Comparison of ENCODE assay signal across 6 cellular contexts in genomic region chr17:8163978-8164814, GRCh38. TPM values are rescaled to one million over a fixed set of nuclear protein-coding genes. Genes with fewer than 3 reads are reported as not detected.
DNase-seq lines count a peak whose midpoint lies in the region; ATAC-seq, FAIRE-seq and TF ChIP-seq lines count a peak whose summit lies in the region.

No MANE protein-coding gene starts in this region.

- no peaks in the 10 kb centered on the region for H3K9me3 Mint-ChIP-seq in stimulated activated naive CD8-positive, alpha-beta T cell treated with anti-CD3 and anti-CD28 coated beads, Interleukin-15, amount 100 ng/mL, for 72 hours

- H3K4me3 ChIP-seq in keratinocyte (ENCODE audit: control insufficient read depth in 2 of 3, extremely low read depth in 1 of 3, insufficient read depth in 2 of 3, low read depth in 1 of 3, low read length in 3 of 3), result peak overlapping the region in 1 of 3 experiments; percentile 5

- peak; percentile 80 for ATAC-seq in stimulated activated naive CD8-positive, alpha-beta T cell treated with anti-CD3 and anti-CD28 coated beads, Interleukin-15, amount 100 ng/mL, for 72 hours

- no peak for FAIRE-seq in keratinocyte (lab: Jason Lieb, UNC)

- H3K9ac ChIP-seq in keratinocyte (ENCODE audit: control insufficient read depth, extremely low read depth, insufficient read depth, low read length), result peak overlapping the region; percentile 78

- TF ChIP-seq CTCF in keratinocyte (optimal IDR thresholded peaks at IDR 0.05 in 1 of 3, IDR thresholded peaks at IDR 0.05 in 1 of 3, conservative IDR thresholded peaks at IDR 0.05 in 1 of 3; ENCODE audit: extremely low read depth in 1 of 3, insufficient read depth in 2 of 3, low read length in 3 of 3), result no peak

- H3K4me3 Mint-ChIP-seq in stimulated activated naive CD8-positive, alpha-beta T cell treated with anti-CD3 and anti-CD28 coated beads, Interleukin-15, amount 100 ng/mL, for 72 hours, result peak overlapping the region; percentile 87 to 96

- peak overlapping the region; percentile 14 for H3K27ac ChIP-seq in keratinocyte (ENCODE audit: control insufficient read depth, insufficient read depth, low read length)

- dilution Hi-C loops in keratinocyte (cut with MboI; ENCODE audit: extremely low pct_ligation_motif_present, low sequenced_read_pairs), result no loop called here

- H4K20me1 ChIP-seq in keratinocyte (ENCODE audit: control insufficient read depth, extremely low read depth, insufficient read depth, low read length), result no peaks in the 10 kb centered on the region

- H3K9me3 ChIP-seq in keratinocyte (ENCODE audit: control insufficient read depth, low read depth, low read length), result no peaks in the 10 kb centered on the region

- H2AFZ ChIP-seq in keratinocyte (ENCODE audit: control insufficient read depth, low read length), result peak overlapping the region; percentile 58

- H3K79me2 ChIP-seq in keratinocyte (ENCODE audit: control insufficient read depth, insufficient read depth, low read length), result peaks cover 18% of the 10 kb centered on the region

- H3K4me1 Mint-ChIP-seq in stimulated activated naive CD8-positive, alpha-beta T cell treated with anti-CD3 and anti-CD28 coated beads, Interleukin-15, amount 100 ng/mL, for 72 hours, result peaks cover 62% of the 10 kb centered on the region

- H3K27me3 Mint-ChIP-seq in stimulated activated naive CD8-positive, alpha-beta T cell treated with anti-CD3 and anti-CD28 coated beads, Interleukin-15, amount 100 ng/mL, for 72 hours, result no peaks in the 10 kb centered on the region

- peaks cover 12 to 22% of the 10 kb centered on the region in 2 experiments for H3K36me3 ChIP-seq in keratinocyte (ENCODE audit: control insufficient read depth in 2 of 2, extremely low read depth in 1 of 2, insufficient read depth in 2 of 2, low read length in 2 of 2)

- H3K27me3 ChIP-seq in keratinocyte (ENCODE audit: control insufficient read depth, extremely low read depth, insufficient read depth, low read length), result no peaks in the 10 kb centered on the region

- H3K9me1 ChIP-seq in keratinocyte (ENCODE audit: control insufficient read depth, extremely low read depth, insufficient read depth, low read length), result no peaks in the 10 kb centered on the region

- peak overlapping the region; percentile 41 for H3K4me2 ChIP-seq in keratinocyte (ENCODE audit: control insufficient read depth, extremely low read depth, insufficient read depth, low read depth, low read length)

- peaks cover 35% of the 10 kb centered on the region for H3K4me1 ChIP-seq in keratinocyte (ENCODE audit: control insufficient read depth, extremely low read depth, insufficient read depth, low read length)

- H3K27ac Mint-ChIP-seq in stimulated activated naive CD8-positive, alpha-beta T cell treated with anti-CD3 and anti-CD28 coated beads, Interleukin-15, amount 100 ng/mL, for 72 hours, result peak overlapping the region; percentile 94 to 99

- DNase-seq in A172 (ENCODE audit: low spot score), result peak; percentile 66
- peak; percentile 75 for DNase-seq in M059J (ENCODE audit: low read depth)
- peak; percentile 65 for DNase-seq in activated effector memory CD4-positive, alpha-beta T cell treated with Interleukin-2 at 50 U/mL for 16 hours
- DNase-seq in keratinocyte (ENCODE audit: low read depth, low spot score), result no peak
- DNase-seq in stimulated activated naive CD8-positive, alpha-beta T cell treated with anti-CD3 and anti-CD28 coated beads, Interleukin-15, amount 100 ng/mL, for 72 hours, result peak in 1 of 2 donors; percentile 76
- no peak for DNase-seq in mesenteric fat pad (ENCODE audit: low spot score)

RNA-seq across cellular contexts. Expression of gene VAMP2, which starts 1.4 kb away (rescaled TPM):
- 1.9 and 4.3 TPM in 2 replicates for total RNA-seq in A172 (2014; rRNA removed; shearing (Covaris generic))
- 3.8 and 4.4 TPM in 2 replicates for total RNA-seq in M059J (2014; rRNA removed; shearing (Covaris generic))
- 8.1 to 10.4 TPM (median 9.8 TPM) in 3 replicates for polyA plus RNA-seq in keratinocyte
- polyA plus RNA-seq in keratinocyte (2011; ENCODE audit: low read depth), result 4.8 TPM
- 18.2 and 18.5 TPM in 2 replicates for polyA plus RNA-seq in keratinocyte (2011; cell fraction: cytosol; rRNA removed)
- polyA plus RNA-seq in keratinocyte (2011; cell fraction: nucleus; rRNA removed), result 25.2 and 27.5 TPM in 2 replicates
- 17.1 and 41.4 TPM in 2 replicates for polyA plus RNA-seq in keratinocyte (2012; ENCODE audit: low replicate concordance)
- polyA minus RNA-seq in keratinocyte, result 4.3 to 11.4 TPM (median 5.8 TPM) in 3 replicates
- polyA minus RNA-seq in keratinocyte (2011; cell fraction: cytosol; rRNA and poly(A)+ RNA removed), result 3.6 TPM
- 3.1 and 5.4 TPM in 2 replicates for polyA minus RNA-seq in keratinocyte (2011; cell fraction: nucleus; rRNA and poly(A)+ RNA removed)
- 52.4 TPM for total RNA-seq in mesenteric fat pad

RNA-seq across cellular contexts. Expression of gene TMEM107, which starts 12.0 kb away (rescaled TPM):
- total RNA-seq in A172 (2014; rRNA removed; shearing (Covaris generic)), result 35.8 and 39.3 TPM in 2 replicates
- total RNA-seq in M059J (2014; rRNA removed; shearing (Covaris generic)), result 27.5 and 31.5 TPM in 2 replicates
- polyA plus RNA-seq in keratinocyte, result 16.2 to 21.8 TPM (median 19.0 TPM) in 3 replicates
- polyA plus RNA-seq in keratinocyte (2011; ENCODE audit: low read depth), result 10.0 TPM
- 13.1 and 16.1 TPM in 2 replicates for polyA plus RNA-seq in keratinocyte (2011; cell fraction: cytosol; rRNA removed)
- 19.6 and 21.1 TPM in 2 replicates for polyA plus RNA-seq in keratinocyte (2011; cell fraction: nucleus; rRNA removed)
- 13.7 and 19.3 TPM in 2 replicates for polyA plus RNA-seq in keratinocyte (2012; ENCODE audit: low replicate concordance)
- 20.1 to 94.3 TPM (median 45.7 TPM) in 3 replicates for polyA minus RNA-seq in keratinocyte
- polyA minus RNA-seq in keratinocyte (2011; cell fraction: cytosol; rRNA and poly(A)+ RNA removed), result 44.7 TPM
- polyA minus RNA-seq in keratinocyte (2011; cell fraction: nucleus; rRNA and poly(A)+ RNA removed), result 48.4 and 76.6 TPM in 2 replicates
- total RNA-seq in mesenteric fat pad, result 16.3 TPM

RNA-seq across cellular contexts. Expression of gene PER1, which starts 12.0 kb away (rescaled TPM):
- total RNA-seq in A172 (2014; rRNA removed; shearing (Covaris generic)), result 6.9 and 7.5 TPM in 2 replicates
- total RNA-seq in M059J (2014; rRNA removed; shearing (Covaris generic)), result 10.6 and 18.4 TPM in 2 replicates
- polyA plus RNA-seq in keratinocyte, result 14.4 to 15.2 TPM (median 15.1 TPM) in 3 replicates
- 112 TPM for polyA plus RNA-seq in keratinocyte (2011; ENCODE audit: low read depth)
- 6.8 and 12.7 TPM in 2 replicates for polyA plus RNA-seq in keratinocyte (2011; cell fraction: cytosol; rRNA removed)
- 50.1 and 90.1 TPM in 2 replicates for polyA plus RNA-seq in keratinocyte (2011; cell fraction: nucleus; rRNA removed)
- polyA plus RNA-seq in keratinocyte (2012; ENCODE audit: low replicate concordance), result 24.3 and 51.6 TPM in 2 replicates
- polyA minus RNA-seq in keratinocyte, result 29.9 to 138 TPM (median 46.3 TPM) in 3 replicates
- polyA minus RNA-seq in keratinocyte (2011; cell fraction: cytosol; rRNA and poly(A)+ RNA removed), result 38.8 TPM
- polyA minus RNA-seq in keratinocyte (2011; cell fraction: nucleus; rRNA and poly(A)+ RNA removed), result 61.0 and 101 TPM in 2 replicates
- 316 TPM for total RNA-seq in mesenteric fat pad

RNA-seq across cellular contexts. Expression of gene BORCS6, which starts 25.8 kb away (rescaled TPM):
- 8.8 and 10.9 TPM in 2 replicates for total RNA-seq in A172 (2014; rRNA removed; shearing (Covaris generic))
- total RNA-seq in M059J (2014; rRNA removed; shearing (Covaris generic)), result 3.9 and 6.8 TPM in 2 replicates
- 4.2 to 6.3 TPM (median 5.5 TPM) in 3 replicates for polyA plus RNA-seq in keratinocyte
- polyA plus RNA-seq in keratinocyte (2011; ENCODE audit: low read depth), result 0.90 TPM
- polyA plus RNA-seq in keratinocyte (2011; cell fraction: cytosol; rRNA removed), result 3.3 and 7.3 TPM in 2 replicates
- 4.4 and 5.6 TPM in 2 replicates for polyA plus RNA-seq in keratinocyte (2011; cell fraction: nucleus; rRNA removed)
- 4.5 and 6.5 TPM in 2 replicates for polyA plus RNA-seq in keratinocyte (2012; ENCODE audit: low replicate concordance)
- polyA minus RNA-seq in keratinocyte, result 2.9 to 5.0 TPM (median 3.9 TPM) in 3 replicates
- 10.6 TPM for polyA minus RNA-seq in keratinocyte (2011; cell fraction: cytosol; rRNA and poly(A)+ RNA removed)
- polyA minus RNA-seq in keratinocyte (2011; cell fraction: nucleus; rRNA and poly(A)+ RNA removed), result 3.3 and 3.4 TPM in 2 replicates
- 5.8 TPM for total RNA-seq in mesenteric fat pad

RNA-seq across cellular contexts. Expression of gene HES7, which starts 40.3 kb away (rescaled TPM):
- not detected in 2 replicates for total RNA-seq in A172 (2014; rRNA removed; shearing (Covaris generic))
- 0.22 and 0.94 TPM in 2 replicates for total RNA-seq in M059J (2014; rRNA removed; shearing (Covaris generic))
- 0.05 to 0.33 TPM (median 0.16 TPM) in 3 replicates for polyA plus RNA-seq in keratinocyte
- 0.60 TPM for polyA plus RNA-seq in keratinocyte (2011; ENCODE audit: low read depth)
- 0.97 TPM in 1 of 2 replicates, not detected in the other for polyA plus RNA-seq in keratinocyte (2011; cell fraction: cytosol; rRNA removed)
- 0.42 and 1.5 TPM in 2 replicates for polyA plus RNA-seq in keratinocyte (2011; cell fraction: nucleus; rRNA removed)
- 0.81 and 1.1 TPM in 2 replicates for polyA plus RNA-seq in keratinocyte (2012; ENCODE audit: low replicate concordance)
- not detected in 3 replicates for polyA minus RNA-seq in keratinocyte
- 4.2 TPM for polyA minus RNA-seq in keratinocyte (2011; cell fraction: cytosol; rRNA and poly(A)+ RNA removed)
- polyA minus RNA-seq in keratinocyte (2011; cell fraction: nucleus; rRNA and poly(A)+ RNA removed), result 1.1 TPM in 1 of 2 replicates, not detected in the other
- total RNA-seq in mesenteric fat pad, result not detected

Comparison
In these comparisons a context has a peak if more than half of its experiments do, and no peak if none do; other contexts are left out.
1. DNase-seq: peak in A172 (single experiment), M059J (single experiment) and activated effector memory CD4-positive, alpha-beta T cell treated with Interleukin-2 at 50 U/mL for 16 hours (single experiment); none in keratinocyte (single experiment) and mesenteric fat pad (single experiment).
2. RNA of gene PER1, which starts 12.0 kb away (total RNA-seq): 316 TPM in mesenteric fat pad (single experiment); 10.6 to 18.4 TPM in M059J and 6.9 to 7.5 TPM in A172; every median in the first group is over 10 times any median in the second.